In genomic region chr6:75689576-75689975, GRCh38 we compare ENCODE assay signal across 26 cellular contexts.
"Had no signal": no experiment of that assay in that cellular context is flagged by ENCODE, and none has a peak within 500 bp of the region (broad histone marks: within the 10 kb centered on the region; RNA-seq: fewer than 3 reads in every experiment).

No MANE protein-coding gene starts in this region.

- H3K27ac ChIP-seq: hepatocyte, left ventricle myocardium inferior, pancreas, prostate gland, sigmoid colon, spleen, stomach, testis, thyroid gland, uterus had no signal

- H3K4me3 ChIP-seq: hepatocyte, left ventricle myocardium inferior, lung, mucosa of descending colon, pancreas, prostate gland, sigmoid colon, spleen, stomach, testis, thyroid gland, uterus had no signal

- H3K27ac Mint-ChIP-seq: nephron; stimulated activated effector memory CD8-positive, alpha-beta T cell treated with anti-CD3 and anti-CD28 coated beads, Interleukin-12 subunit alpha, Interleukin-12 subunit beta, amount 100 ng/mL, for 72 hours; type B pancreatic cell had no signal

- H3K4me1 Mint-ChIP-seq: nephron, neural crest cell had no signal

- H3K4me3 Mint-ChIP-seq: naive thymus-derived CD4-positive, alpha-beta T cell; nephron; neural crest cell; stimulated activated effector memory CD8-positive, alpha-beta T cell treated with anti-CD3 and anti-CD28 coated beads, Interleukin-12 subunit alpha, Interleukin-12 subunit beta, amount 100 ng/mL, for 72 hours; type B pancreatic cell had no signal

- H3K9me3 ChIP-seq: left ventricle myocardium inferior, mucosa of descending colon, pancreas, prostate gland, sigmoid colon, spleen, stomach, testis, thyroid gland, uterus had no signal

- H3K27me3 Mint-ChIP-seq: naive thymus-derived CD4-positive, alpha-beta T cell; type B pancreatic cell had no signal

- ATAC-seq: mucosa of descending colon; naive thymus-derived CD4-positive, alpha-beta T cell; pancreas; right cardiac atrium; stimulated activated effector memory CD8-positive, alpha-beta T cell treated with anti-CD3 and anti-CD28 coated beads, Interleukin-12 subunit alpha, Interleukin-12 subunit beta, amount 100 ng/mL, for 72 hours had no signal

- H3K4me1 ChIP-seq: left ventricle myocardium inferior, pancreas, prostate gland, sigmoid colon, spleen, stomach, thyroid gland, uterus had no signal

- DNase-seq: islet precursor cell; left ventricle myocardium inferior; midbrain; mucosa of descending colon; naive thymus-derived CD4-positive, alpha-beta T cell; nucleus accumbens; pancreas; posterior cingulate gyrus; retina; right cardiac atrium; sigmoid colon; small intestine; spleen; stimulated activated CD4-positive, alpha-beta T cell treated with anti-CD3 and anti-CD28 coated beads, Interleukin-4, amount 100 ng/mL, for 24 hours; stimulated activated naive CD4-positive, alpha-beta T cell; stomach; testis; thyroid gland; uterus had no signal

- H3K36me3 ChIP-seq: pancreas, prostate gland, uterus had no signal

- H3K27me3 ChIP-seq: hepatocyte, pancreas, sigmoid colon, spleen, stomach, testis, thyroid gland, uterus had no signal

- H3K9me3 Mint-ChIP-seq: stimulated activated effector memory CD8-positive, alpha-beta T cell treated with anti-CD3 and anti-CD28 coated beads, Interleukin-12 subunit alpha, Interleukin-12 subunit beta, amount 100 ng/mL, for 72 hours; type B pancreatic cell had no signal
